ENCODE assay signal across 1 cellular context in genomic region chr15:34342737-34343575, GRCh38.
TF ChIP-seq lines count a peak whose summit lies in the region.

Gene NOP10 (minus strand): TSS chr15:34343136. CDS start chr15:34343073, 63 bp downstream.
Gene NUTM1 (plus strand): TSS chr15:34343315. CDS start chr15:34343697, 382 bp downstream.

TF ChIP-seq in K562, 482 proteins besides CTCF, POLR2A, EP300 and RAD21 (continued from another document and continues in another):
- 0 out of 2 replicates have a peak, but pooled peaks have one; percentile 45 for TF ChIP-seq ZBTB12 (CRISPR knock-in tag; IDR thresholded peaks at IDR 0.05)
- peak; percentile 85 for TF ChIP-seq ELF2 (CRISPR knock-in tag; IDR thresholded peaks at IDR 0.05)
- no peak for TF ChIP-seq MED1 (CRISPR knock-in tag; IDR thresholded peaks at IDR 0.05; ENCODE audit: borderline replicate concordance)
- no peak for TF ChIP-seq SMARCA5 (IDR thresholded peaks at IDR 0.05)
- TF ChIP-seq ZNF146 (CRISPR knock-in tag; IDR thresholded peaks at IDR 0.05; ENCODE audit: unreplicated experiment): no peak
- no peak for TF ChIP-seq MEF2A (IDR thresholded peaks at IDR 0.05; ENCODE audit: control insufficient read depth, low read depth, low read length)
- TF ChIP-seq HNRNPLL (IDR thresholded peaks at IDR 0.05; ENCODE audit: low read depth, low read length, poor library complexity, severe bottlenecking): peak; percentile 32
- no peak for TF ChIP-seq TARDBP (IDR thresholded peaks at IDR 0.05)
- TF ChIP-seq SIRT6 (IDR thresholded peaks at IDR 0.05; ENCODE audit: low read depth, low read length): no peak
- TF ChIP-seq ZNF143 (CRISPR knock-in tag; IDR thresholded peaks at IDR 0.05): no peak
- TF ChIP-seq STAT5A (IDR thresholded peaks at IDR 0.05; ENCODE audit: borderline replicate concordance, low read length): no peak
- TF ChIP-seq SNIP1 (IDR thresholded peaks at IDR 0.05; ENCODE audit: low read depth): no peak
- no peak for TF ChIP-seq MEIS2 (IDR thresholded peaks at IDR 0.05; ENCODE audit: partially characterized antibody)
- TF ChIP-seq FOXA3 (CRISPR knock-in tag; conservative IDR thresholded peaks at IDR 0.05 in 1 of 2, IDR thresholded peaks at IDR 0.05 in 1 of 2): peak in 1 of 2 experiments; percentile 26; a peak in 1 of 4 replicates
- peak; percentile 77; the same call in 1 of the 2 replicates for TF ChIP-seq HMGXB4 (CRISPR knock-in tag; IDR thresholded peaks at IDR 0.05)
- TF ChIP-seq KDM2B (CRISPR knock-in tag; IDR thresholded peaks at IDR 0.05): no peak
- TF ChIP-seq ZNF407 (IDR thresholded peaks at IDR 0.05; ENCODE audit: low read depth): no peak
- TF ChIP-seq HMBOX1 (IDR thresholded peaks at IDR 0.05): no peak
- peak; percentile 57 to 93 (median 61); a peak in 4 of 6 replicates for TF ChIP-seq ZBTB11 (CRISPR knock-in tag; IDR thresholded peaks at IDR 0.05)
- no peak for TF ChIP-seq SNAPC5 (CRISPR knock-in tag; IDR thresholded peaks at IDR 0.05)
- TF ChIP-seq RBM25 (IDR thresholded peaks at IDR 0.05; ENCODE audit: low read depth, low read length, severe bottlenecking): no peak
- TF ChIP-seq IRF9 (tag; IDR thresholded peaks at IDR 0.05): no peak
- peak; percentile 89 for TF ChIP-seq CREM (IDR thresholded peaks at IDR 0.05; ENCODE audit: low read depth)
- no peak for TF ChIP-seq ZBTB8A (IDR thresholded peaks at IDR 0.05; ENCODE audit: partially characterized antibody)
- no peak; a peak in 1 of 4 replicates for TF ChIP-seq ZNF639 (CRISPR knock-in tag; conservative IDR thresholded peaks at IDR 0.05 in 1 of 2, IDR thresholded peaks at IDR 0.05 in 1 of 2)
- TF ChIP-seq DEAF1 (CRISPR knock-in tag; IDR thresholded peaks at IDR 0.05): peak; percentile 73
- no peak for TF ChIP-seq COPS2 (conservative IDR thresholded peaks at IDR 0.05)
- TF ChIP-seq ELK3 (CRISPR knock-in tag; IDR thresholded peaks at IDR 0.05): no peak
- no peak for TF ChIP-seq BCL6 (CRISPR knock-in tag; IDR thresholded peaks at IDR 0.05)
- TF ChIP-seq GTF2F1 (IDR thresholded peaks at IDR 0.05; ENCODE audit: low read depth, low read length): no peak
- TF ChIP-seq LEF1 (IDR thresholded peaks at IDR 0.05): 0 out of 2 replicates have a peak, but pooled peaks have one; percentile 45
- no peak for TF ChIP-seq ZNF830 (CRISPR knock-in tag; IDR thresholded peaks at IDR 0.05)
- TF ChIP-seq HMG20B (CRISPR knock-in tag; IDR thresholded peaks at IDR 0.05): no peak
- TF ChIP-seq TEAD1 (CRISPR knock-in tag; IDR thresholded peaks at IDR 0.05): peak in 1 of 2 experiments; percentile 43; a peak in 1 of 4 replicates
